7 cellular contexts compared by ENCODE assay signal in genomic region chr6:7110092-7110792, GRCh38. TPM values are rescaled to one million over a fixed set of nuclear protein-coding genes. Genes with fewer than 3 reads are reported as not detected.
DNase-seq lines count a peak whose midpoint lies in the region; ATAC-seq and TF ChIP-seq lines count a peak whose summit lies in the region.

No MANE protein-coding gene starts in this region.

- ATAC-seq in activated B cell treated with CpG ODN at 0.5 μM for 24 hours (ENCODE audit: low read depth) (no peak), foreskin keratinocyte (no peak), GM19452 (IDR thresholded peaks at IDR 0.05; ENCODE audit: unreplicated experiment) (no peak)
- ATAC-seq in stimulated activated memory B cell treated with anti-CD40 and anti-IgM and Interleukin-4, amounts not matched to agents 10 μg/mL and 1 μg/mL and 100 μg/mL, for 72 hours: no peak

- H3K27me3 ChIP-seq in foreskin keratinocyte: no peaks in the 10 kb centered on the region

- H3K9me3 Mint-ChIP-seq in activated B cell treated with CpG ODN at 0.5 μM for 24 hours: no peaks in the 10 kb centered on the region
- no peaks in the 10 kb centered on the region for H3K9me3 Mint-ChIP-seq in stimulated activated memory B cell treated with anti-CD40 and anti-IgM and Interleukin-4, amounts not matched to agents 10 μg/mL and 1 μg/mL and 100 μg/mL, for 72 hours

- peak overlapping the region; percentile 86 for H3K27ac Mint-ChIP-seq in activated B cell treated with CpG ODN at 0.5 μM for 24 hours
- H3K27ac Mint-ChIP-seq in stimulated activated memory B cell treated with anti-CD40 and anti-IgM and Interleukin-4, amounts not matched to agents 10 μg/mL and 1 μg/mL and 100 μg/mL, for 72 hours: peak overlapping the region; percentile 69

- TF ChIP-seq CTCF in HFF-Myc (IDR thresholded peaks at IDR 0.05; ENCODE audit: low read depth, low read length, missing control alignments): no peak
- TF ChIP-seq CTCF in activated B cell treated with CpG ODN at 0.5 μM for 24 hours (IDR thresholded peaks at IDR 0.05): no peak
- no peak for TF ChIP-seq CTCF in foreskin keratinocyte (conservative IDR thresholded peaks at IDR 0.05)

- peak overlapping the region; percentile 96 for H3K27ac ChIP-seq in foreskin keratinocyte

- peak overlapping the region; percentile 88 for H3K4me3 Mint-ChIP-seq in activated B cell treated with CpG ODN at 0.5 μM for 24 hours
- H3K4me3 Mint-ChIP-seq in stimulated activated memory B cell treated with anti-CD40 and anti-IgM and Interleukin-4, amounts not matched to agents 10 μg/mL and 1 μg/mL and 100 μg/mL, for 72 hours: peak overlapping the region; percentile 88

- DNase-seq in HFF-Myc (ENCODE audit: extremely low read depth, low read depth) (no peak), activated B cell treated with CpG ODN at 0.5 μM for 24 hours (no peak), foreskin keratinocyte (peak in 1 of 2 donors; percentile 15), dermis blood vessel endothelial cell (no peak), T1000 (lab: John Stamatoyannopoulos, UW) (no peak)

- POLR2A ChIA-PET in activated B cell treated with CpG ODN at 0.5 μM for 24 hours (lab: Charles Lee): interaction anchor here (0.7 to 4.9 kb wide), 10 partner anchors 14 to 494 kb away, joined by 3 to 27 read pairs (median 6); no protein-coding TSS in a partner anchor

- CTCF ChIA-PET in activated B cell treated with CpG ODN at 0.5 μM for 24 hours (lab: Charles Lee): interaction anchor here (0.9 to 1.0 kb wide), 2 partner anchors 23 to 25 kb away, joined by 3 read pairs; no protein-coding TSS in a partner anchor

- peaks cover 49% of the 10 kb centered on the region for H3K4me1 ChIP-seq in foreskin keratinocyte

- H3K4me3 ChIP-seq in HFF-Myc (replicated peaks; ENCODE audit: low read depth, low read length): peak overlapping the region; percentile 97

- peaks cover 63% of the 10 kb centered on the region for H3K4me1 Mint-ChIP-seq in activated B cell treated with CpG ODN at 0.5 μM for 24 hours
- H3K4me1 Mint-ChIP-seq in stimulated activated memory B cell treated with anti-CD40 and anti-IgM and Interleukin-4, amounts not matched to agents 10 μg/mL and 1 μg/mL and 100 μg/mL, for 72 hours: peaks cover 59% of the 10 kb centered on the region

- intact Hi-C loops in activated B cell treated with CpG ODN at 0.5 μM for 24 hours (cut with micrococcal nuclease): no loop called here

- no peaks in the 10 kb centered on the region for H3K27me3 Mint-ChIP-seq in activated B cell treated with CpG ODN at 0.5 μM for 24 hours
- H3K27me3 Mint-ChIP-seq in stimulated activated memory B cell treated with anti-CD40 and anti-IgM and Interleukin-4, amounts not matched to agents 10 μg/mL and 1 μg/mL and 100 μg/mL, for 72 hours: no peaks in the 10 kb centered on the region

- H3K36me3 Mint-ChIP-seq in activated B cell treated with CpG ODN at 0.5 μM for 24 hours (ENCODE audit: low read depth): peaks cover 16% of the 10 kb centered on the region
- no peaks in the 10 kb centered on the region for H3K36me3 Mint-ChIP-seq in stimulated activated memory B cell treated with anti-CD40 and anti-IgM and Interleukin-4, amounts not matched to agents 10 μg/mL and 1 μg/mL and 100 μg/mL, for 72 hours

RNA-seq across cellular contexts. Expression of gene RREB1, which starts 2.5 kb away (rescaled TPM):
- total RNA-seq in activated B cell treated with CpG ODN at 0.5 μM for 24 hours (62.2 and 67.7 TPM in 2 replicates), foreskin keratinocyte (25.4 and 25.8 TPM in 2 replicates), dermis blood vessel endothelial cell (20.6 and 28.9 TPM in 2 replicates)
- 2.9 and 3.2 TPM in 2 replicates for polyA plus RNA-seq in foreskin keratinocyte
